20 cellular contexts compared by ENCODE assay signal in the genomic region with DNA sequence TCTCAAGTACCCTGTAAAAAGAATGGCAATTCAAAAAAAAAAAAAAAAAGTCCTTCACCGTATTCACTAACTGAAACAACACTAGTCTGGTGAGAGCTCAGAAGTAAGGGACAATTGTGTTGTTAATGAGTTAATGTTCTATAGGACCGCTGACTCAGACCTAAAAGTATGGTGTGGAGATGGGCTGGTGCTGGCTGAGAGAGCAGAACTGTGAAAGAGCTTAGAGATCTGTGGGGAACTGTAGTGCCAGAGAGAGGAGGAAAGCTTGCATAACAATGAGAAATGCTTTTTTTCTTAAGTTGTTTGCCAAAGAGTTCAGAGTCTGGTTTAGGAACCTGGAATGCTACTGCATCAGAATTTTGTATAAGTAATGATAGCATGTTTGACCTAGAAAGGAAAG.
DNase-seq lines count a peak whose midpoint lies in the region; ATAC-seq, FAIRE-seq and TF ChIP-seq lines count a peak whose summit lies in the region.
"Had no signal": no experiment of that assay in that cellular context is flagged by ENCODE, and none has a peak within 500 bp of the region (broad histone marks: within the 10 kb centered on the region; RNA-seq: fewer than 3 reads in every experiment).

No MANE protein-coding gene starts in this region.

- H2AFZ ChIP-seq in fibroblast of lung (ENCODE audit: low read length) = no peak overlapping the region

- H3K4me1 ChIP-seq in fibroblast of lung (ENCODE audit: control insufficient read depth, extremely low read depth, insufficient read depth, low read length) (no peaks in the 10 kb centered on the region), testis (no peaks in the 10 kb centered on the region)
- H3K4me1 ChIP-seq: breast epithelium, upper lobe of right lung had no signal

- intact Hi-C loops in testis (cut with DNase I; ENCODE audit: low total_unique reads) = no loop called here

- TF ChIP-seq CTCF in fibroblast of lung (conservative IDR thresholded peaks at IDR 0.05 in 1 of 2, IDR thresholded peaks at IDR 0.05 in 1 of 2; ENCODE audit: low read depth in 1 of 2, low read length in 2 of 2) (no peak), testis (IDR thresholded peaks at IDR 0.05) (no peak)

- H3K27ac ChIP-seq in fibroblast of lung (ENCODE audit: insufficient read depth, low read length) (no peak overlapping the region), testis (no peak overlapping the region)
- H3K27ac ChIP-seq: breast epithelium, upper lobe of right lung had no signal

- H3K79me2 ChIP-seq in fibroblast of lung (ENCODE audit: control insufficient read depth, insufficient read depth, low read length) = no peaks in the 10 kb centered on the region

- no peaks in the 10 kb centered on the region for H4K20me1 ChIP-seq in fibroblast of lung (ENCODE audit: control insufficient read depth, extremely low read depth, insufficient read depth, low read length)

- no peak overlapping the region for H3K4me3 ChIP-seq in fibroblast of lung (replicated peaks in 1 of 4; ENCODE audit: control extremely low read depth in 1 of 4, insufficient read depth in 1 of 4, low read depth in 3 of 4, low read length in 4 of 4)
- H3K4me3 ChIP-seq in testis = no peak overlapping the region
- H3K4me3 ChIP-seq: breast epithelium, upper lobe of right lung had no signal

- H3K9ac ChIP-seq in fibroblast of lung (ENCODE audit: insufficient read depth, low read length) = no peak overlapping the region
- H3K9ac ChIP-seq: SK-N-SH had no signal

- WGBS in testis, 2 donors = 35 to 38% methylated on average over 2 of the region's 2 CpGs

- H3K9me3 ChIP-seq in fibroblast of lung (ENCODE audit: control insufficient read depth, insufficient read depth, low read depth, low read length) = no peaks in the 10 kb centered on the region
- H3K9me3 ChIP-seq in testis = no peaks in the 10 kb centered on the region
- H3K9me3 ChIP-seq: breast epithelium, SK-N-SH, upper lobe of right lung had no signal

- DNase-seq in fibroblast of lung (ENCODE audit: low read depth in 2 of 2) (peak; percentile 1 to 52), renal cortical epithelial cell (ENCODE audit: low read depth) (peak; percentile 34), testis (no peak), HTR-8/SVneo (ENCODE audit: insufficient read length, low spot score) (no peak), COLO829 (ENCODE audit: low spot score) (no peak)
- DNase-seq: activated CD8-positive, alpha-beta memory T cell treated with anti-CD3 and anti-CD28 coated beads for 24 hours; activated effector memory CD4-positive, alpha-beta T cell treated with anti-CD3 and anti-CD28 coated beads, Interleukin-2, amount 50 U/mL, for 16 hours; CD4-positive, CD25-positive, alpha-beta regulatory T cell; effector CD4-positive, alpha-beta T cell; NCI-H1105 treated with DMSO at 0.1 percent for 48 hours; NCI-H510A treated with DMSO at 0.1 percent for 48 hours; nephron progenitor cell; right cardiac atrium; SK-N-SH; stimulated activated CD4-positive, alpha-beta T cell treated with anti-CD3 and anti-CD28 coated beads, Interleukin-2, amount 100 ng/mL, for 48 hours; upper lobe of right lung had no signal

- TF ChIP-seq POLR2A in testis (IDR thresholded peaks at IDR 0.05) = no peak

- no peaks in the 10 kb centered on the region for H3K27me3 ChIP-seq in fibroblast of lung (ENCODE audit: control insufficient read depth, insufficient read depth, low read length)
- H3K27me3 ChIP-seq in testis = no peaks in the 10 kb centered on the region
- H3K27me3 ChIP-seq: upper lobe of right lung had no signal

- no peak overlapping the region for H3K4me2 ChIP-seq in fibroblast of lung (ENCODE audit: extremely low read depth, insufficient read depth, low read length)
- H3K4me2 ChIP-seq: SK-N-SH had no signal

- no peak for FAIRE-seq in HTR-8/SVneo (lab: Jason Lieb, UNC)
- FAIRE-seq: G401.6 had no signal

- ATAC-seq in GM19395 (IDR thresholded peaks at IDR 0.05; ENCODE audit: unreplicated experiment) = peak; percentile 80
- peak; percentile 82 for ATAC-seq in HG03457 (IDR thresholded peaks at IDR 0.05; ENCODE audit: unreplicated experiment)
- ATAC-seq: right cardiac atrium, upper lobe of right lung had no signal

- no peaks in the 10 kb centered on the region for H3K36me3 ChIP-seq in fibroblast of lung (ENCODE audit: control insufficient read depth, insufficient read depth, low read length)
- no peaks in the 10 kb centered on the region for H3K36me3 ChIP-seq in testis (ENCODE audit: low read depth, missing control alignments)
- H3K36me3 ChIP-seq: breast epithelium, upper lobe of right lung had no signal

Comparison
In these comparisons a context has a peak if more than half of its experiments do, and no peak if none do; other contexts are left out.
1. DNase-seq: peak in fibroblast of lung (2 of 2) and renal cortical epithelial cell (single experiment); none in testis (single experiment), HTR-8/SVneo (single experiment) and COLO829 (single experiment).